ENCODE assay signal across 29 cellular contexts in genomic region chr16:88341551-88342290, GRCh38.
"Had no signal": no experiment of that assay in that cellular context is flagged by ENCODE, and none has a peak within 500 bp of the region (broad histone marks: within the 10 kb centered on the region; RNA-seq: fewer than 3 reads in every experiment).

No MANE protein-coding gene starts in this region.

- DNase-seq: activated CD4-positive, alpha-beta T cell treated with anti-CD3 and anti-CD28 coated beads for 4 hours; activated CD4-positive, alpha-beta T cell treated with anti-CD3 and anti-CD28 coated beads, Interleukin-2, amount 50 U/mL, for 4 hours; activated CD8-positive, alpha-beta memory T cell treated with anti-CD3 and anti-CD28 coated beads for 24 hours; activated effector memory CD4-positive, alpha-beta T cell treated with anti-CD3 and anti-CD28 coated beads, Interleukin-2, amount 50 U/mL, for 16 hours; activated naive CD4-positive, alpha-beta T cell treated with anti-CD3 and anti-CD28 coated beads for 36 hours; activated naive CD8-positive, alpha-beta T cell treated with anti-CD3 and anti-CD28 coated beads for 36 hours; adrenal gland; cortex of kidney; foreskin fibroblast; midbrain; occipital lobe; stimulated activated CD4-positive, alpha-beta T cell treated with anti-CD3 and anti-CD28 coated beads, Interleukin-2, amount 100 ng/mL, for 48 hours; stimulated activated naive CD4-positive, alpha-beta T cell treated with Interleukin-2 at 50 U/mL for 16 hours; T-helper 1 cell; T-helper 9 cell had no signal

- H3K4me1 ChIP-seq: adrenal gland, ascending aorta, heart left ventricle, right lobe of liver, tibial nerve had no signal

- ATAC-seq: esophagus mucosa; heart left ventricle; naive thymus-derived CD8-positive, alpha-beta T cell had no signal

- H3K27ac Mint-ChIP-seq: activated naive CD4-positive, alpha-beta T cell treated with anti-CD3 and anti-CD28 coated beads for 36 hours; activated naive CD8-positive, alpha-beta T cell treated with anti-CD3 and anti-CD28 coated beads for 36 hours; activated T-helper 1 cell treated with anti-CD3 and anti-CD28 coated beads, Interleukin-12 subunit alpha, Interleukin-12 subunit beta, Interleukin-2, Interleukin-4 antibody, amounts not matched to agents 30 ng/mL and 10 ng/mL and 1 ng/mL, durations not matched to agents 14 hours and 24 hours and 36 hours; brain; memory B cell; naive thymus-derived CD8-positive, alpha-beta T cell had no signal

- H3K27ac ChIP-seq: adrenal gland, ascending aorta, cardiac muscle cell, heart left ventricle, right lobe of liver, tibial nerve, VCaP had no signal

- H3K27me3 Mint-ChIP-seq: activated naive CD8-positive, alpha-beta T cell treated with anti-CD3 and anti-CD28 coated beads for 36 hours had no signal

- H3K36me3 ChIP-seq: adrenal gland, ascending aorta, cardiac muscle cell, heart left ventricle, right lobe of liver, tibial nerve had no signal

- H3K9me3 Mint-ChIP-seq: activated naive CD4-positive, alpha-beta T cell treated with anti-CD3 and anti-CD28 coated beads for 36 hours; activated naive CD8-positive, alpha-beta T cell treated with anti-CD3 and anti-CD28 coated beads for 36 hours; activated T-helper 1 cell treated with anti-CD3 and anti-CD28 coated beads, Interleukin-12 subunit alpha, Interleukin-12 subunit beta, Interleukin-2, Interleukin-4 antibody, amounts not matched to agents 30 ng/mL and 10 ng/mL and 1 ng/mL, durations not matched to agents 14 hours and 24 hours and 36 hours; neural crest cell had no signal

- H3K36me3 Mint-ChIP-seq: activated naive CD8-positive, alpha-beta T cell treated with anti-CD3 and anti-CD28 coated beads for 36 hours; brain; naive thymus-derived CD8-positive, alpha-beta T cell had no signal

- FAIRE-seq: endothelial cell of umbilical vein, TTC549 had no signal

- H3K27me3 ChIP-seq: adrenal gland, ascending aorta, cardiac muscle cell, heart left ventricle, right lobe of liver, tibial nerve had no signal

- H3K4me3 ChIP-seq: adrenal gland, ascending aorta, cardiac muscle cell, heart left ventricle, right lobe of liver, tibial nerve had no signal

- H3K9me3 ChIP-seq: adrenal gland, ascending aorta, right lobe of liver had no signal

- H3K4me1 Mint-ChIP-seq: activated naive CD8-positive, alpha-beta T cell treated with anti-CD3 and anti-CD28 coated beads for 36 hours; brain; memory B cell; naive thymus-derived CD8-positive, alpha-beta T cell; neural crest cell had no signal

- H3K4me3 Mint-ChIP-seq: activated naive CD4-positive, alpha-beta T cell treated with anti-CD3 and anti-CD28 coated beads for 36 hours; activated naive CD8-positive, alpha-beta T cell treated with anti-CD3 and anti-CD28 coated beads for 36 hours; activated T-helper 1 cell treated with anti-CD3 and anti-CD28 coated beads, Interleukin-12 subunit alpha, Interleukin-12 subunit beta, Interleukin-2, Interleukin-4 antibody, amounts not matched to agents 30 ng/mL and 10 ng/mL and 1 ng/mL, durations not matched to agents 14 hours and 24 hours and 36 hours; brain; memory B cell; naive thymus-derived CD8-positive, alpha-beta T cell; neural crest cell had no signal
